18 cellular contexts compared by ENCODE assay signal in genomic region chr4:14218641-14219040, GRCh38.
DNase-seq lines count a peak whose midpoint lies in the region; ATAC-seq, FAIRE-seq and TF ChIP-seq lines count a peak whose summit lies in the region.
"Had no signal": no experiment of that assay in that cellular context is flagged by ENCODE, and none has a peak within 500 bp of the region (broad histone marks: within the 10 kb centered on the region; RNA-seq: fewer than 3 reads in every experiment).

No MANE protein-coding gene starts in this region.

- H3K14ac ChIP-seq in trophoblast cell (ENCODE audit: low read length) = no peak overlapping the region

- H3K36me3 Mint-ChIP-seq in CD8-positive, alpha-beta memory T cell = no peaks in the 10 kb centered on the region
- H3K36me3 Mint-ChIP-seq: activated naive CD4-positive, alpha-beta T cell treated with anti-CD3 and anti-CD28 coated beads, Interleukin-2, amount 10 ng/mL, durations not matched to agents 7 days and 5 days had no signal

- no peaks in the 10 kb centered on the region for H3K79me1 ChIP-seq in trophoblast cell (ENCODE audit: low read length)

- H3K4me2 ChIP-seq in trophoblast cell (ENCODE audit: low read length) = no peak overlapping the region

- intact Hi-C loops in Right ventricle myocardium superior (cut with DNase I) = no loop called here
- intact Hi-C loops in left ventricle myocardium inferior (cut with micrococcal nuclease) = no loop called here
- intact Hi-C loops in upper lobe of right lung (cut with DNase I) = no loop called here

- no peaks in the 10 kb centered on the region for H3K4me1 Mint-ChIP-seq in CD8-positive, alpha-beta memory T cell
- H3K4me1 Mint-ChIP-seq: activated naive CD4-positive, alpha-beta T cell treated with anti-CD3 and anti-CD28 coated beads, Interleukin-2, amount 10 ng/mL, durations not matched to agents 7 days and 5 days had no signal

- H3K18ac ChIP-seq in trophoblast cell (ENCODE audit: low read length) = no peak overlapping the region

- DNase-seq in Right ventricle myocardium superior (no peak), left ventricle myocardium inferior (no peak), bronchial epithelial cell (ENCODE audit: low read depth) (peak; percentile 7), left lobe of liver (ENCODE audit: low spot score) (no peak), upper lobe of right lung (no peak), HUDEP-2 (lab: John Stamatoyannopoulos, UW; ENCODE audit: unreplicated experiment in 76 of 76) (no peak), trophoblast cell (no peak)
- DNase-seq in CD8-positive, alpha-beta memory T cell = no peak
- DNase-seq: ACHN; activated CD4-positive, CD25-positive, alpha-beta regulatory T cell treated with anti-CD3 and anti-CD28 coated beads, Interleukin-2, amount 50 U/mL, for 72 hours; activated naive CD4-positive, alpha-beta T cell treated with anti-CD3 and anti-CD28 coated beads, Interleukin-2, amount 10 ng/mL, durations not matched to agents 7 days and 5 days; effector memory CD4-positive, alpha-beta T cell; GDM1; mesenchymal stem cell; NK-92 treated with Interleukin-12 subunit alpha and Interleukin-12 subunit beta, amount 100 ng/mL, for 24 hours; SIG-M5; stimulated activated naive B cell treated with anti-CD40 and anti-IgM and Interleukin-4, amounts not matched to agents 10 μg/mL and 1 μg/mL and 100 μg/mL, for 72 hours; T-helper 9 cell had no signal

- no peak overlapping the region for H3K9ac ChIP-seq in trophoblast cell (ENCODE audit: low read length)

- FAIRE-seq in bronchial epithelial cell (lab: Jason Lieb, UNC) = no peak

- no peak overlapping the region for H3K23ac ChIP-seq in trophoblast cell (ENCODE audit: low read length)

- H3K4me3 Mint-ChIP-seq in CD8-positive, alpha-beta memory T cell = no peak overlapping the region
- H3K4me3 Mint-ChIP-seq: activated naive CD4-positive, alpha-beta T cell treated with anti-CD3 and anti-CD28 coated beads, Interleukin-2, amount 10 ng/mL, durations not matched to agents 7 days and 5 days; stimulated activated naive B cell treated with anti-CD40 and anti-IgM and Interleukin-4, amounts not matched to agents 10 μg/mL and 1 μg/mL and 100 μg/mL, for 72 hours had no signal

- H3K27me3 ChIP-seq in left ventricle myocardium inferior (ENCODE audit: low read depth) (no peaks in the 10 kb centered on the region), bronchial epithelial cell (ENCODE audit: control insufficient read depth, insufficient read depth, low read length) (no peaks in the 10 kb centered on the region), upper lobe of right lung (no peaks in the 10 kb centered on the region), trophoblast cell (ENCODE audit: insufficient read depth, low read length) (no peaks in the 10 kb centered on the region)
- no peaks in the 10 kb centered on the region for H3K27me3 ChIP-seq in CD8-positive, alpha-beta memory T cell (ENCODE audit: insufficient read depth, low read length, poor library complexity, severe bottlenecking)

- H3K4me1 ChIP-seq in left ventricle myocardium inferior = peaks cover 21% of the 10 kb centered on the region
- no peaks in the 10 kb centered on the region for H3K4me1 ChIP-seq in upper lobe of right lung
- H3K4me1 ChIP-seq in trophoblast cell (ENCODE audit: control insufficient read depth in 1 of 2, insufficient read depth in 2 of 2, low read length in 2 of 2) = no peaks in the 10 kb centered on the region
- H3K4me1 ChIP-seq in CD8-positive, alpha-beta memory T cell (ENCODE audit: insufficient read depth, low read length) = no peaks in the 10 kb centered on the region

- H3K27ac Mint-ChIP-seq in CD8-positive, alpha-beta memory T cell = no peak overlapping the region
- H3K27ac Mint-ChIP-seq: activated naive CD4-positive, alpha-beta T cell treated with anti-CD3 and anti-CD28 coated beads, Interleukin-2, amount 10 ng/mL, durations not matched to agents 7 days and 5 days; stimulated activated naive B cell treated with anti-CD40 and anti-IgM and Interleukin-4, amounts not matched to agents 10 μg/mL and 1 μg/mL and 100 μg/mL, for 72 hours had no signal

- no peak overlapping the region for H2BK120ac ChIP-seq in trophoblast cell (ENCODE audit: insufficient read depth, low read length, poor library complexity)

- no peak overlapping the region for H2BK12ac ChIP-seq in trophoblast cell (ENCODE audit: low read length)

- H4K12ac ChIP-seq in trophoblast cell (ENCODE audit: low read depth, low read length) = no peak overlapping the region

- H3K9me3 ChIP-seq in left ventricle myocardium inferior (replicated peaks) (no peaks in the 10 kb centered on the region), upper lobe of right lung (no peaks in the 10 kb centered on the region), trophoblast cell (ENCODE audit: insufficient read depth, low read depth, low read length) (no peaks in the 10 kb centered on the region)
- no peaks in the 10 kb centered on the region for H3K9me3 ChIP-seq in CD8-positive, alpha-beta memory T cell (ENCODE audit: low read length)

- H3K4me3 ChIP-seq in left ventricle myocardium inferior (no peak overlapping the region), bronchial epithelial cell (ENCODE audit: low read depth, low read length) (no peak overlapping the region), upper lobe of right lung (no peak overlapping the region), trophoblast cell (ENCODE audit: low read depth, low read length) (no peak overlapping the region)
- no peak overlapping the region for H3K4me3 ChIP-seq in CD8-positive, alpha-beta memory T cell (ENCODE audit: low read length)

- no peak overlapping the region for H2AK5ac ChIP-seq in trophoblast cell (ENCODE audit: low read length)

- whole genome bisulfite sequencing in trophoblast cell (ENCODE audit: extremely low coverage, insufficient coverage, insufficient read length) = no CpG with 5 or more reads among the region's 4 CpGs

- CTCF ChIA-PET in CD8-positive, alpha-beta memory T cell (lab: Charles Lee) = no interaction called here

- no peak overlapping the region for H3K4ac ChIP-seq in trophoblast cell (ENCODE audit: low read depth, low read length)

- TF ChIP-seq CTCF in left ventricle myocardium inferior (IDR thresholded peaks at IDR 0.05; ENCODE audit: borderline replicate concordance) (no peak), bronchial epithelial cell (IDR thresholded peaks at IDR 0.05; ENCODE audit: insufficient read depth, low read length, severe bottlenecking) (no peak), upper lobe of right lung (IDR thresholded peaks at IDR 0.05) (no peak)

- peaks cover 0 to 5% (median 3%) of the 10 kb centered on the region in 5 donors for H3K9me3 Mint-ChIP-seq in CD8-positive, alpha-beta memory T cell
- H3K9me3 Mint-ChIP-seq: activated naive CD4-positive, alpha-beta T cell treated with anti-CD3 and anti-CD28 coated beads, Interleukin-2, amount 10 ng/mL, durations not matched to agents 7 days and 5 days; stimulated activated naive B cell treated with anti-CD40 and anti-IgM and Interleukin-4, amounts not matched to agents 10 μg/mL and 1 μg/mL and 100 μg/mL, for 72 hours had no signal

- H3K79me2 ChIP-seq in trophoblast cell (ENCODE audit: control insufficient read depth, insufficient read depth, low read length, poor library complexity) = no peaks in the 10 kb centered on the region

- ATAC-seq in Right ventricle myocardium superior (ENCODE audit: poor library complexity) = peak; percentile 43
- peak; percentile 34 for ATAC-seq in left lobe of liver
- peak; percentile 22 for ATAC-seq in upper lobe of right lung
- ATAC-seq: stimulated activated naive B cell treated with anti-CD40 and anti-IgM and Interleukin-4, amounts not matched to agents 10 μg/mL and 1 μg/mL and 100 μg/mL, for 72 hours had no signal

- no peak overlapping the region for H2AFZ ChIP-seq in trophoblast cell (ENCODE audit: insufficient read depth, low read length, poor library complexity)

- H3K36me3 ChIP-seq in left ventricle myocardium inferior = no peaks in the 10 kb centered on the region
- no peaks in the 10 kb centered on the region for H3K36me3 ChIP-seq in bronchial epithelial cell (ENCODE audit: control insufficient read depth, insufficient read depth, low read length)
- no peaks in the 10 kb centered on the region for H3K36me3 ChIP-seq in upper lobe of right lung
- H3K36me3 ChIP-seq in trophoblast cell (ENCODE audit: control insufficient read depth in 1 of 2, insufficient read depth in 2 of 2, low read length in 2 of 2) = no peaks in the 10 kb centered on the region
- no peaks in the 10 kb centered on the region for H3K36me3 ChIP-seq in CD8-positive, alpha-beta memory T cell (ENCODE audit: insufficient read depth, low read length)

- H3K27ac ChIP-seq in left ventricle myocardium inferior (replicated peaks) = no peak overlapping the region
- no peak overlapping the region for H3K27ac ChIP-seq in upper lobe of right lung
- H3K27ac ChIP-seq in trophoblast cell (ENCODE audit: low read depth, low read length) = no peak overlapping the region
- H3K27ac ChIP-seq in CD8-positive, alpha-beta memory T cell (ENCODE audit: low read depth, low read length) = no peak overlapping the region

- no peak overlapping the region for H4K8ac ChIP-seq in trophoblast cell (ENCODE audit: low read depth, low read length)

- no peak overlapping the region for H4K91ac ChIP-seq in trophoblast cell (ENCODE audit: low read depth, low read length)

- POLR2A ChIA-PET in CD8-positive, alpha-beta memory T cell (lab: Charles Lee) = no interaction called here

- no peaks in the 10 kb centered on the region for H3K27me3 Mint-ChIP-seq in CD8-positive, alpha-beta memory T cell
- H3K27me3 Mint-ChIP-seq: activated naive CD4-positive, alpha-beta T cell treated with anti-CD3 and anti-CD28 coated beads, Interleukin-2, amount 10 ng/mL, durations not matched to agents 7 days and 5 days had no signal

- no peak overlapping the region for H2BK5ac ChIP-seq in trophoblast cell (ENCODE audit: low read depth, low read length, poor library complexity)
